ENCODE assay signal across 1 cellular context in genomic region chr1:248905949-248906740, GRCh38.
TF ChIP-seq lines count a peak whose summit lies in the region.

PGBD2 (plus strand) TSS chr1:248906235; CDS start chr1:248913863, 7,628 bp downstream.

TF ChIP-seq in HepG2, 621 proteins besides CTCF, POLR2A, EP300 and RAD21 (continued from another document and continues in another):
- TF ChIP-seq REST (IDR thresholded peaks at IDR 0.05; ENCODE audit: borderline replicate concordance in 1 of 2, low read depth in 1 of 2, low read length in 2 of 2) (peak in 1 of 2 experiments; percentile 4; a peak in 1 of 4 replicates), ZBTB46 (CRISPR knock-in tag; IDR thresholded peaks at IDR 0.05; ENCODE audit: borderline replicate concordance) (peak; percentile 70; the same call in 1 of the 2 replicates), IRF1 (CRISPR knock-in tag; IDR thresholded peaks at IDR 0.05; ENCODE audit: low read depth) (no peak), CREM (IDR thresholded peaks at IDR 0.05) (no peak), CREM (CRISPR knock-in tag; IDR thresholded peaks at IDR 0.05) (no peak), ZNF567 (CRISPR knock-in tag; IDR thresholded peaks at IDR 0.05; ENCODE audit: borderline replicate concordance) (peak; percentile 96), ZNF3 (CRISPR knock-in tag; IDR thresholded peaks at IDR 0.05) (no peak), ZNF577 (CRISPR knock-in tag; IDR thresholded peaks at IDR 0.05; ENCODE audit: borderline replicate concordance, low read depth) (no peak), ZFP91 (CRISPR knock-in tag; IDR thresholded peaks at IDR 0.05; ENCODE audit: borderline replicate concordance) (peak; percentile 96), THAP11 (CRISPR knock-in tag; IDR thresholded peaks at IDR 0.05) (peak; percentile 81), SMAD3 (CRISPR knock-in tag; IDR thresholded peaks at IDR 0.05) (peak; percentile 71; the same call in 1 of the 2 replicates), ZNF124 (CRISPR knock-in tag; IDR thresholded peaks at IDR 0.05) (no peak; the same call in 1 of the 2 replicates), AHR (CRISPR knock-in tag; IDR thresholded peaks at IDR 0.05) (peak; percentile 90), LBX2 (CRISPR knock-in tag; IDR thresholded peaks at IDR 0.05; ENCODE audit: borderline replicate concordance) (peak; percentile 96), HMGXB3 (CRISPR knock-in tag; IDR thresholded peaks at IDR 0.05; ENCODE audit: borderline replicate concordance) (no peak; the same call in none of the 2 replicates), NCOA2 (CRISPR knock-in tag; IDR thresholded peaks at IDR 0.05) (peak; percentile 56), ZNF260 (CRISPR knock-in tag; IDR thresholded peaks at IDR 0.05; ENCODE audit: borderline replicate concordance, low read depth) (no peak), AFF4 (CRISPR knock-in tag; IDR thresholded peaks at IDR 0.05) (peak; percentile 54; the same call in 1 of the 2 replicates), ZNF530 (CRISPR knock-in tag; IDR thresholded peaks at IDR 0.05; ENCODE audit: low read depth) (no peak), ZNF761 (CRISPR knock-in tag; conservative IDR thresholded peaks at IDR 0.05) (peak; percentile 76; the same call in 1 of the 2 replicates), ZNF101 (CRISPR knock-in tag; IDR thresholded peaks at IDR 0.05; ENCODE audit: borderline replicate concordance, low read depth) (0 out of 2 replicates have a peak, but pooled peaks have one; percentile 88), MXI1 (IDR thresholded peaks at IDR 0.05; ENCODE audit: borderline replicate concordance, low read depth, low read length) (peak; percentile 21; the same call in 1 of the 3 replicates), SATB2 (CRISPR knock-in tag; IDR thresholded peaks at IDR 0.05) (no peak), NFIB (CRISPR knock-in tag; IDR thresholded peaks at IDR 0.05; ENCODE audit: borderline replicate concordance) (no peak), SPEN (CRISPR knock-in tag; IDR thresholded peaks at IDR 0.05; ENCODE audit: low read depth) (peak; percentile 92), ZNF333 (CRISPR knock-in tag; IDR thresholded peaks at IDR 0.05; ENCODE audit: borderline replicate concordance) (peak; percentile 88; the same call in 1 of the 2 replicates), RFX1 (IDR thresholded peaks at IDR 0.05) (no peak), KDM5B (CRISPR knock-in tag; IDR thresholded peaks at IDR 0.05; ENCODE audit: borderline replicate concordance) (peak; percentile 97), SAFB2 (CRISPR knock-in tag; IDR thresholded peaks at IDR 0.05; ENCODE audit: borderline replicate concordance, low read depth) (peak; percentile 96), CHD4 (IDR thresholded peaks at IDR 0.05; ENCODE audit: borderline replicate concordance, low read length) (no peak), ZNF280B (CRISPR knock-in tag; IDR thresholded peaks at IDR 0.05; ENCODE audit: borderline replicate concordance) (peak; percentile 96), ARID3A (IDR thresholded peaks at IDR 0.05; ENCODE audit: low read depth, low read length) (no peak), ARNTL (CRISPR knock-in tag; IDR thresholded peaks at IDR 0.05) (peak; percentile 73; the same call in 1 of the 2 replicates), ZNF33A (CRISPR knock-in tag; IDR thresholded peaks at IDR 0.05; ENCODE audit: borderline replicate concordance) (no peak)
